In the genomic region with DNA sequence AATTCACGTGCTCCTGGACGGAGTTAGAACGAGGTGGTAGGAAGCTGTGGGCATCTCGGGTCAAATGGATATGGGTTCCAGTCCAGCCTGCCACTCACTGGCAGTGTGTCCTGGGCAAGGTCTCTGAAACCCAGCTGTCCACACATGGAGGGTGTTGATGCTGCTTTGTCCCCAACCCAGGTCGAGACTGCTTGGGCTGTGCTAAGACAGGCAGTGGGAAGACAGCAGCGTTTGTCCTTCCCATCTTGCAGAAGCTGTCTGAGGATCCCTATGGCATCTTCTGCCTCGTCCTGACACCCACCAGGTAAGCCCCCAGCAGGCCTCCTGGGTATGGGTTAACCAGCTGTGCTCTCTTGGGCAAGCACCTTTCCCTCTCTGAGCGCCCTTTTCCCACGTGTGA, we compare ENCODE assay signal across 9 cellular contexts. TPM values are rescaled to one million over a fixed set of nuclear protein-coding genes. Genes with fewer than 3 reads are reported as not detected.
A peak's percentile ranks its signal among the peaks of the same experiment; 100 is the strongest.
DNase-seq lines count a peak whose midpoint lies in the region; ATAC-seq and TF ChIP-seq lines count a peak whose summit lies in the region.
"Had no signal": no experiment of that assay in that cellular context is flagged by ENCODE, and none has a peak within 500 bp of the region (broad histone marks: within the 10 kb centered on the region; RNA-seq: fewer than 3 reads in every experiment).

No MANE protein-coding gene starts in this region.

- H3K4me3 Mint-ChIP-seq in MCF 10A (ENCODE audit: unreplicated experiment) = peak overlapping the region; percentile 89

- H3K4me1 Mint-ChIP-seq in MCF 10A (ENCODE audit: insufficient read depth, unreplicated experiment) = peaks cover 14% of the 10 kb centered on the region

- peaks cover 34% of the 10 kb centered on the region for H3K36me3 ChIP-seq in right atrium auricular region
- peaks cover 50% of the 10 kb centered on the region for H3K36me3 ChIP-seq in mesodermal cell (ENCODE audit: control insufficient read depth, insufficient read depth, low read length)
- H3K36me3 ChIP-seq in uterus = no peaks in the 10 kb centered on the region

- H3K27ac ChIP-seq in right atrium auricular region (no peak overlapping the region), mesodermal cell (ENCODE audit: low read depth, low read length, severe bottlenecking) (no peak overlapping the region), uterus (no peak overlapping the region)

- DNase-seq in right atrium auricular region (ENCODE audit: low spot score) (no peak), left cardiac atrium (no peak), MCF 10A (ENCODE audit: unreplicated experiment) (no peak), uterus (no peak), cortex of kidney (lab: John Stamatoyannopoulos, UW) (no peak), NCI-H2171 treated with DMSO at 0.1 percent for 48 hours (lab: John Stamatoyannopoulos, UW) (no peak), SIG-M5 treated with dmso at 0.1 percent for 504 hours (lab: John Stamatoyannopoulos, UW; ENCODE audit: unreplicated experiment) (no peak)
- DNase-seq: posterior cingulate gyrus had no signal

- H3K9me3 Mint-ChIP-seq in MCF 10A (ENCODE audit: unreplicated experiment) = no peaks in the 10 kb centered on the region

- ATAC-seq in left cardiac atrium = no peak

- H3K4me1 ChIP-seq in right atrium auricular region (peaks cover 0 to 41% of the 10 kb centered on the region in 2 donors), mesodermal cell (ENCODE audit: control insufficient read depth, insufficient read depth, low read length, poor library complexity, severe bottlenecking) (peaks cover 5% of the 10 kb centered on the region), uterus (peaks cover 5 to 11% of the 10 kb centered on the region in 2 donors)

- no peaks in the 10 kb centered on the region for H3K27me3 Mint-ChIP-seq in MCF 10A (ENCODE audit: insufficient read depth, unreplicated experiment)

- H3K36me3 Mint-ChIP-seq in MCF 10A (ENCODE audit: insufficient read depth, unreplicated experiment) = peaks cover 62% of the 10 kb centered on the region

- no peaks in the 10 kb centered on the region for H3K9me3 ChIP-seq in right atrium auricular region
- no peaks in the 10 kb centered on the region for H3K9me3 ChIP-seq in mesodermal cell (ENCODE audit: control insufficient read depth, low read length)
- H3K9me3 ChIP-seq in uterus = no peaks in the 10 kb centered on the region

- H3K27ac Mint-ChIP-seq in MCF 10A (ENCODE audit: low read depth, unreplicated experiment) = peak overlapping the region; percentile 91

- H3K4me3 ChIP-seq in right atrium auricular region = peak overlapping the region; percentile 79 to 90
- H3K4me3 ChIP-seq in mesodermal cell (ENCODE audit: extremely low read depth, insufficient read depth, low read length, poor library complexity, severe bottlenecking) = peak overlapping the region; percentile 82
- peak overlapping the region; percentile 96 to 97 for H3K4me3 ChIP-seq in uterus

- intact Hi-C loops in left cardiac atrium (cut with DNase I) (no loop called here), MCF 10A (cut with micrococcal nuclease) (no loop called here), uterus (cut with DNase I; ENCODE audit: low total_unique reads) (no loop called here)

- WGBS in mesodermal cell (ENCODE audit: insufficient coverage in 2 of 2), 2 experiments = 82 to 87% methylated on average over 9 of the region's 9 CpGs

- POLR2A ChIA-PET in MCF 10A (lab: Yijun Ruan, JAX) = interaction anchor here (0.6 to 4.9 kb wide), 5 partner anchors 19 to 349 kb away, joined by 3 to 37 read pairs (median 26); a partner anchor contains a TSS

- H3K27me3 ChIP-seq in right atrium auricular region (no peaks in the 10 kb centered on the region), uterus (no peaks in the 10 kb centered on the region)

- TF ChIP-seq POLR2A in uterus (IDR thresholded peaks at IDR 0.05) = no peak

- CTCF ChIA-PET in MCF 10A (lab: Yijun Ruan, JAX) = interaction anchor here (0.6 to 1.4 kb wide), 3 partner anchors 10 to 332 kb away, joined by 3 to 11 read pairs (median 3); a partner anchor contains a TSS

- TF ChIP-seq CTCF in right atrium auricular region (IDR thresholded peaks at IDR 0.05) (no peak), MCF 10A (IDR thresholded peaks at IDR 0.05; ENCODE audit: unreplicated experiment) (no peak), uterus (IDR thresholded peaks at IDR 0.05) (no peak)

- BruUV-seq in MCF 10A (replicated peaks; lab: Mats Ljungman, UMichigan) = no TSS peak

RNA-seq across cellular contexts. Expression of a gene that starts 0.9 kb away (rescaled TPM):
- total RNA-seq in right atrium auricular region = 10 to 100 TPM; 22.1 to 31.9 TPM
- 10 to 100 TPM; 23.6 to 24.2 TPM for total RNA-seq in left cardiac atrium
- 87.7 and 98.8 TPM in 2 replicates for total RNA-seq in MCF 10A (2022)
- 24.4 TPM for polyA plus RNA-seq in mesodermal cell (2013, experiment 1 of 2)
- 23.3 TPM for polyA plus RNA-seq in mesodermal cell (2013, experiment 2 of 2)
- 10 to 100 TPM; 27.7 to 40.9 (median 31.4) TPM for total RNA-seq in uterus

RNA-seq across cellular contexts. Expression of a gene that starts 1.2 kb away (rescaled TPM):
- total RNA-seq in right atrium auricular region (100 to 1,000 TPM; 168 to 209 TPM), left cardiac atrium (100 to 1,000 TPM; 136 to 149 TPM), MCF 10A (2022) (310 and 456 TPM in 2 replicates), uterus (100 to 1,000 TPM in 2 of 4 donors, 10 to 100 TPM in 2; 93.7 to 190 (median 134) TPM)
- 225 TPM for polyA plus RNA-seq in mesodermal cell (2013, experiment 1 of 2)
- polyA plus RNA-seq in mesodermal cell (2013, experiment 2 of 2) = 188 TPM

RNA-seq across cellular contexts. Expression of a gene that starts 20.6 kb away (rescaled TPM):
- total RNA-seq in right atrium auricular region = 10 to 100 TPM; 13.6 to 39.8 TPM
- 10 to 100 TPM; 15.2 to 18.9 TPM for total RNA-seq in left cardiac atrium
- 57.9 and 58.9 TPM in 2 replicates for total RNA-seq in MCF 10A (2022)
- polyA plus RNA-seq in mesodermal cell (2013, experiment 1 of 2) = 62.3 TPM
- 55.6 TPM for polyA plus RNA-seq in mesodermal cell (2013, experiment 2 of 2)
- total RNA-seq in uterus = 10 to 100 TPM in 3 of 4 donors, 1 to 10 TPM in 1; 4.4 to 24.8 (median 23.3) TPM

RNA-seq across cellular contexts. Expression of a gene that starts 24.4 kb away (rescaled TPM):
- total RNA-seq in right atrium auricular region (1 to 10 TPM in 1 of 2 donors, under 1 TPM in 1; 0.79 to 1.6 TPM), left cardiac atrium (1 to 10 TPM in 1 of 2 donors, under 1 TPM in 1; 0.80 to 2.1 TPM), MCF 10A (2022) (not detected in 2 replicates), uterus (1 to 10 TPM in 1 of 4 donors, under 1 TPM in 1, not detected in 2; 0.30 to 4.9 TPM)
- 17.6 TPM for polyA plus RNA-seq in mesodermal cell (2013, experiment 1 of 2)
- polyA plus RNA-seq in mesodermal cell (2013, experiment 2 of 2) = 11.9 TPM
